ENCODE assay signal across 8 cellular contexts in genomic region chr11:101914349-101914736, GRCh38. TPM values are rescaled to one million over a fixed set of nuclear protein-coding genes. Genes with fewer than 3 reads are reported as not detected.
A peak's percentile ranks its signal among the peaks of the same experiment; 100 is the strongest.
DNase-seq lines count a peak whose midpoint lies in the region; ATAC-seq and TF ChIP-seq lines count a peak whose summit lies in the region.

No MANE protein-coding gene starts in this region.

- H3K4me1 ChIP-seq in GM23248 (ENCODE audit: insufficient read depth): peaks cover 21% of the 10 kb centered on the region

- peak overlapping the region; percentile 98 for H3K27ac ChIP-seq in GM23248

- intact Hi-C loops in Right ventricle myocardium superior (cut with DNase I) (no loop called here), left colon (cut with DNase I, micrococcal nuclease) (no loop called here)

- H3K36me3 ChIP-seq in GM23248 (ENCODE audit: low read depth): no peaks in the 10 kb centered on the region

- H4K20me1 ChIP-seq in GM23248 (ENCODE audit: insufficient read depth): no peaks in the 10 kb centered on the region

- H3K27me3 ChIP-seq in GM23248 (replicated peaks; ENCODE audit: insufficient read depth): no peaks in the 10 kb centered on the region

- ATAC-seq in Right ventricle myocardium superior (ENCODE audit: poor library complexity): peak; percentile 13
- no peak for ATAC-seq in left colon

- H3F3A ChIP-seq in GM23248 (ENCODE audit: insufficient read depth): peaks cover 23% of the 10 kb centered on the region

- peak overlapping the region; percentile 88 for H2AFZ ChIP-seq in GM23248

- H3K4me2 ChIP-seq in GM23248 (ENCODE audit: unreplicated experiment): peak overlapping the region; percentile 86

- DNase-seq in GM23248 (peak; percentile 80), Right ventricle myocardium superior (no peak), skeletal muscle cell (ENCODE audit: low read depth) (peak; percentile 18), left colon (no peak), erythroblast (lab: John Stamatoyannopoulos, UW) (no peak), DMS153 treated with DMSO at 0.1 percent for 48 hours (lab: John Stamatoyannopoulos, UW; ENCODE audit: unreplicated experiment) (no peak), GM20000 (ENCODE audit: low spot score) (no peak)

- no peaks in the 10 kb centered on the region for H3K9me2 ChIP-seq in GM23248 (ENCODE audit: insufficient read depth)

- no peak for TF ChIP-seq POLR2A in erythroblast (IDR thresholded peaks at IDR 0.05; ENCODE audit: low read length)

- H3K79me2 ChIP-seq in GM23248 (ENCODE audit: insufficient read depth): no peaks in the 10 kb centered on the region

- in situ Hi-C loops in GM23248 (cut with MboI): no loop called here

- TF ChIP-seq CTCF in WI38 (IDR thresholded peaks at IDR 0.05; ENCODE audit: low read depth, low read length) (no peak), GM20000 (IDR thresholded peaks at IDR 0.05; ENCODE audit: extremely low read depth, missing control alignments) (no peak)

- peak overlapping the region; percentile 97 for H3K9ac ChIP-seq in GM23248

- H3K4me3 ChIP-seq in GM23248 (peak overlapping the region; percentile 86), WI38 (ENCODE audit: low read depth, low read length) (peak overlapping the region; percentile 74), skeletal muscle cell (ENCODE audit: low read depth, low read length) (peak overlapping the region; percentile 72)

- 1 to 2% methylated on average over 6 of the region's 6 CpGs for WGBS in GM23248 (ENCODE audit: low coverage in 1 of 2, low lambda C conversion rate in 2 of 2, missing lambda C conversion rate in 2 of 2), 2 experiments

- no peaks in the 10 kb centered on the region for H3K9me3 ChIP-seq in GM23248 (ENCODE audit: low read depth)

RNA-seq across cellular contexts. Expression of gene CEP126, which starts 0.5 kb away (rescaled TPM):
- total RNA-seq in GM23248 (2014; rRNA removed; shearing (Covaris generic)): 2.0 and 3.5 TPM in 2 replicates
- polyA plus RNA-seq in GM23248 (2016; fragmentation: Nextera tagmentation; extraction: Ambion mirVana): 2.7 and 2.9 TPM in 2 replicates
- total RNA-seq in Right ventricle myocardium superior (1.2 TPM), left colon (1 to 10 TPM; 4.0 to 4.1 TPM)

RNA-seq across cellular contexts. Expression of gene ANGPTL5, which starts 2.0 kb away (rescaled TPM):
- not detected in 2 replicates for total RNA-seq in GM23248 (2014; rRNA removed; shearing (Covaris generic))
- 0.15 TPM in 1 of 2 replicates, not detected in the other for polyA plus RNA-seq in GM23248 (2016; fragmentation: Nextera tagmentation; extraction: Ambion mirVana)
- total RNA-seq in Right ventricle myocardium superior (1.9 TPM), left colon (under 1 TPM; 0.12 to 0.28 TPM)

Comparison
In these comparisons a context has a peak if more than half of its experiments do, and no peak if none do; other contexts are left out.
1. DNase-seq: peak in GM23248 (single experiment) and skeletal muscle cell (single experiment); none in Right ventricle myocardium superior (single experiment), left colon (0 of 2), erythroblast (0 of 2), DMS153 treated with DMSO at 0.1 percent for 48 hours (single experiment) and GM20000 (single experiment).
2. Peak in every context shown above with its lines, with median percentiles within 50 percentile points of each other: H3K4me3 ChIP-seq.